29 cellular contexts compared by ENCODE assay signal in genomic region chr12:80791863-80792262, GRCh38.
"Had no signal": no experiment of that assay in that cellular context is flagged by ENCODE, and none has a peak within 500 bp of the region (broad histone marks: within the 10 kb centered on the region; RNA-seq: fewer than 3 reads in every experiment).

No MANE protein-coding gene starts in this region.

- H3K4me3 ChIP-seq: coronary artery, dorsolateral prefrontal cortex had no signal

- FAIRE-seq: astrocyte, bronchial epithelial cell, frontal cortex had no signal

- H3K27ac ChIP-seq: brain microvascular endothelial cell, coronary artery, dorsolateral prefrontal cortex, WERI-Rb-1 had no signal

- H3K36me3 ChIP-seq: brain microvascular endothelial cell, WERI-Rb-1 had no signal

- ATAC-seq: activated CD4-positive, CD25-positive, alpha-beta regulatory T cell treated with anti-CD3 and anti-CD28 coated beads, Interleukin-2, amount 50 U/mL, for 24 hours; activated CD8-positive, alpha-beta T cell treated with anti-CD3 and anti-CD28 coated beads for 36 hours; activated T-cell treated with anti-CD3 and anti-CD28 coated beads, Interleukin-2, amount 50 U/mL, for 4 hours; activated T-helper 17 cell treated with anti-CD3 and anti-CD28 coated beads, Interleukin-2, amount 50 U/mL, for 72 hours; esophagus mucosa had no signal

- DNase-seq: activated B cell treated with CpG ODN at 0.5 μM for 24 hours; activated CD4-positive, alpha-beta T cell treated with anti-CD3 and anti-CD28 coated beads for 48 hours; activated CD4-positive, alpha-beta T cell treated with anti-CD3 and anti-CD28 coated beads, Interleukin-2, amount 50 U/mL, for 1 hour; activated CD4-positive, alpha-beta T cell treated with anti-CD3 and anti-CD28 coated beads, Interleukin-2, amount 50 U/mL, for 48 hours; activated CD8-positive, alpha-beta memory T cell treated with anti-CD3 and anti-CD28 coated beads for 24 hours; activated CD8-positive, alpha-beta T cell treated with anti-CD3 and anti-CD28 coated beads for 36 hours; activated effector memory CD4-positive, alpha-beta T cell treated with Interleukin-2 at 50 U/mL for 16 hours; activated gamma-delta T cell treated with Interleukin-2 at 50 U/mL for 16 hours; activated naive CD4-positive, alpha-beta T cell treated with anti-CD3 and anti-CD28 coated beads, Interleukin-2, amount 50 U/mL, for 16 hours; activated naive CD4-positive, alpha-beta T cell treated with Interleukin-2 at 50 U/mL for 16 hours; activated T-cell treated with anti-CD3 and anti-CD28 coated beads, Interleukin-2, amount 50 U/mL, for 4 hours; amniotic stem cell; anterior cingulate cortex; brain microvascular endothelial cell; dorsolateral prefrontal cortex; effector memory CD4-positive, alpha-beta T cell; endodermal cell; foreskin fibroblast; head of caudate nucleus; hippocampal formation; T1000; WERI-Rb-1 had no signal

- H3K27me3 ChIP-seq: brain microvascular endothelial cell had no signal
